8 cellular contexts compared by ENCODE assay signal in the genomic region with DNA sequence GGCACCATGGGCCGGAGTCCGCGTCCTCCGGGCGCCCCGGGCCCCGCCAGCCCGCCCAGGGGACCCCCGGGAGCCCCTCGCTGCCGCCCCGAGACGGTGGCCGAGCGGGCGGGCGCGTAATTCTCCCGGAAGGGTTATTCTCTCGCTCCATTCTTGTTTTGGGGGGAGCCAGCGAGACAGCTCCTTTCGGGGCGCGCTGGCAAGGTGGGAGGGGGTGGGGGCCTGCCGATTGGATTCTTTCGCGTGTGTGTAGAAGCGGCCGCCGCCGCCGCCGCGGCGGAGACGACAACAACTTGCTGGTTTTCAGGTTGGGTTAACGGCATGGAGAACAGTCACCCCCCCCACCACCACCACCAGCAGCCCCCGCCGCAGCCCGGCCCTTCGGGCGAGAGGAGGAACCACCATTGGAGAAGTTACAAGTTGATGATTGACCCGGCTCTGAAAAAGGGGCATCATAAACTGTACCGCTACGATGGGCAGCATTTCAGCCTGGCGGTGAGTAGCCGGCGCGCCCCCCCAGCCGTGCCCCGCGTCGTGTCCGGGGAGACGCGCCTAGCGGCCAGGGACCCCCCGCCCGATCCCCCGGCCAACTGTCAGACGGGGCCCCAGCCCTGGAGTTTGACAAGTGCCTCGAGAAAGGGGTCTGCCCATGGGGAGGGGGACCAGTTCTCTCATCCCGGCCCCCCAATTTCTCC. TPM values are rescaled to one million over a fixed set of nuclear protein-coding genes. Genes with fewer than 3 reads are reported as not detected.
DNase-seq lines count a peak whose midpoint lies in the region; TF ChIP-seq lines count a peak whose summit lies in the region.

No MANE protein-coding gene starts in this region.

- 0 out of 2 replicates have a peak overlapping the region, but pooled peaks have one; percentile 4 for H2AFZ ChIP-seq in GM23248

- H3K9ac ChIP-seq in GM23248 (peak overlapping the region; percentile 99), liver (ENCODE audit: low read depth in 1 of 2, low read length in 2 of 2) (peak overlapping the region; percentile 12 to 70)

- intact Hi-C loops in posterior vena cava (cut with DNase I), result no loop called here

- no peaks in the 10 kb centered on the region for H3K9me2 ChIP-seq in GM23248 (ENCODE audit: insufficient read depth)

- WGBS in GM23248 (ENCODE audit: low coverage in 1 of 2, low lambda C conversion rate in 2 of 2, missing lambda C conversion rate in 2 of 2), 2 experiments, result 1 to 3% methylated on average over 20 to 63 of the region's 63 CpGs
- WGBS in liver, result under 1% methylated on average over 63 of the region's 63 CpGs

- peak overlapping the region; percentile 99 for H3K27ac ChIP-seq in GM23248
- H3K27ac ChIP-seq in liver (ENCODE audit: low read depth in 1 of 2, low read length in 2 of 2), result peak overlapping the region; percentile 89 to 90

- POLR2A ChIA-PET in AG04449 (lab: Yijun Ruan, JAX), result interaction anchor here (0.6 to 3.0 kb wide), 4 partner anchors 10 to 273 kb away, joined by 3 to 17 read pairs (median 3); a partner anchor contains a TSS

- no peaks in the 10 kb centered on the region for H3K27me3 ChIP-seq in GM23248 (replicated peaks; ENCODE audit: insufficient read depth)
- no peaks in the 10 kb centered on the region for H3K27me3 ChIP-seq in liver (ENCODE audit: control insufficient read depth in 4 of 4, insufficient read depth in 4 of 4, low read length in 3 of 4)

- peaks cover 17% of the 10 kb centered on the region for H3F3A ChIP-seq in GM23248 (ENCODE audit: insufficient read depth)

- H3K36me3 ChIP-seq in GM23248 (ENCODE audit: low read depth), result no peaks in the 10 kb centered on the region
- H3K36me3 ChIP-seq in liver (ENCODE audit: control insufficient read depth in 4 of 4, insufficient read depth in 3 of 4, low read depth in 1 of 4, low read length in 3 of 4), result peaks cover 5 to 9% (median 7%) of the 10 kb centered on the region in 4 donors

- H3K9me3 ChIP-seq in GM23248 (ENCODE audit: low read depth), result no peaks in the 10 kb centered on the region
- no peaks in the 10 kb centered on the region for H3K9me3 ChIP-seq in liver (ENCODE audit: control insufficient read depth in 4 of 4, low read length in 3 of 4)

- DNase-seq in AG04449 (ENCODE audit: low read depth, low spot score) (no peak), GM23248 (peak; percentile 62), T-helper 2 cell (peak in 3 of 5 experiments; percentile 61 to 80 (median 61)), cardiac fibroblast (ENCODE audit: low read depth in 2 of 2) (peak; percentile 24 to 37), posterior vena cava (ENCODE audit: low spot score) (no peak), NCI-H128 (lab: John Stamatoyannopoulos, UW; ENCODE audit: unreplicated experiment) (no peak)
- DNase-seq in stimulated activated naive CD4-positive, alpha-beta T cell treated with Interleukin-2 at 50 U/mL for 16 hours (lab: John Stamatoyannopoulos, UW), result peak; percentile 59

- H3K4me3 ChIP-seq in AG04449 (ENCODE audit: low read depth, low read length), result peak overlapping the region; percentile 69
- H3K4me3 ChIP-seq in GM23248, result peak overlapping the region; percentile 80
- peak overlapping the region; percentile 68 to 69 for H3K4me3 ChIP-seq in cardiac fibroblast (replicated peaks in 1 of 2; ENCODE audit: low read depth in 2 of 2, low read length in 2 of 2)
- peak overlapping the region; percentile 41 to 93 (median 81) for H3K4me3 ChIP-seq in liver (ENCODE audit: low read depth in 1 of 3, low read length in 3 of 3)

- no peak for TF ChIP-seq RAD21 in liver (IDR thresholded peaks at IDR 0.05)

- H4K20me1 ChIP-seq in GM23248 (ENCODE audit: insufficient read depth), result no peaks in the 10 kb centered on the region

- peaks cover 22% of the 10 kb centered on the region for H3K4me1 ChIP-seq in GM23248 (ENCODE audit: insufficient read depth)
- H3K4me1 ChIP-seq in liver (ENCODE audit: control insufficient read depth in 4 of 4, insufficient read depth in 4 of 4, low read length in 3 of 4), result peaks cover 4 to 38% (median 28%) of the 10 kb centered on the region in 4 donors

- TF ChIP-seq CTCF in AG04449 (IDR thresholded peaks at IDR 0.05; ENCODE audit: insufficient read depth, low read length, missing control alignments), result no peak
- TF ChIP-seq CTCF in cardiac fibroblast (IDR thresholded peaks at IDR 0.05; ENCODE audit: low read depth, low read length), result no peak
- TF ChIP-seq CTCF in liver (IDR thresholded peaks at IDR 0.05; ENCODE audit: low read depth, low read length, missing input control), result no peak

- H3K4me2 ChIP-seq in GM23248 (ENCODE audit: unreplicated experiment), result peak overlapping the region; percentile 98

- in situ Hi-C loops in GM23248 (cut with MboI), result no loop called here

- CTCF ChIA-PET in AG04449 (lab: Yijun Ruan, JAX), result interaction anchor here (1.0 to 31.1 kb wide), 4 partner anchors 12 to 84 kb away, joined by 3 to 1100 read pairs (median 8); a partner anchor contains a TSS

- peaks cover 71% of the 10 kb centered on the region for H3K79me2 ChIP-seq in GM23248 (ENCODE audit: insufficient read depth)

TF ChIP-seq in liver, 16 proteins besides CTCF, POLR2A, EP300 and RAD21:
- TF ChIP-seq, protein P1, sequence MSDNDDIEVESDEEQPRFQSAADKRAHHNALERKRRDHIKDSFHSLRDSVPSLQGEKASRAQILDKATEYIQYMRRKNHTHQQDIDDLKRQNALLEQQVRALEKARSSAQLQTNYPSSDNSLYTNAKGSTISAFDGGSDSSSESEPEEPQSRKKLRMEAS (IDR thresholded peaks at IDR 0.05), result no peak
- no peak for TF ChIP-seq TAF1 (conservative IDR thresholded peaks at IDR 0.05)
- TF ChIP-seq JUND (IDR thresholded peaks at IDR 0.05), result no peak
- no peak for TF ChIP-seq EGR1 (IDR thresholded peaks at IDR 0.05; ENCODE audit: low read depth in 2 of 2)
- TF ChIP-seq YY1 (IDR thresholded peaks at IDR 0.05), result peak; percentile 60
- TF ChIP-seq FOXA1 (IDR thresholded peaks at IDR 0.05), result no peak
- peak; percentile 26 to 34 for TF ChIP-seq RXRA (IDR thresholded peaks at IDR 0.05)
- TF ChIP-seq SP1 (IDR thresholded peaks at IDR 0.05), result no peak
- TF ChIP-seq HNF4A (conservative IDR thresholded peaks at IDR 0.05), result no peak

RNA-seq across cellular contexts. Expression of a gene that starts 0.8 kb away (rescaled TPM):
- total RNA-seq in GM23248 (2014; rRNA removed; shearing (Covaris generic)), result 2.0 and 2.7 TPM in 2 replicates
- polyA plus RNA-seq in GM23248 (2016; fragmentation: Nextera tagmentation; extraction: Ambion mirVana) (1.7 and 2.0 TPM in 2 replicates), liver (1 to 10 TPM; 1.8 to 5.8 TPM)
- total RNA-seq in liver (1 to 10 TPM; 4.3 to 7.9 TPM), posterior vena cava (10 to 100 TPM; 20.2 to 20.9 TPM)

RNA-seq across cellular contexts. Expression of a gene that starts 11.1 kb away (rescaled TPM):
- total RNA-seq in GM23248 (2014; rRNA removed; shearing (Covaris generic)), result 6.7 and 8.2 TPM in 2 replicates
- polyA plus RNA-seq in GM23248 (2016; fragmentation: Nextera tagmentation; extraction: Ambion mirVana) (1.5 and 2.4 TPM in 2 replicates), liver (1 to 10 TPM in 1 of 2 donors, under 1 TPM in 1; 0.97 to 1.1 TPM)
- total RNA-seq in liver (1 to 10 TPM; 5.9 to 7.0 TPM), posterior vena cava (10 to 100 TPM in 1 of 2 donors, 1 to 10 TPM in 1; 5.3 to 10.4 TPM)

RNA-seq across cellular contexts. Expression of a gene that starts 54.1 kb away (rescaled TPM):
- not detected in 2 replicates for total RNA-seq in GM23248 (2014; rRNA removed; shearing (Covaris generic))
- polyA plus RNA-seq in GM23248 (2016; fragmentation: Nextera tagmentation; extraction: Ambion mirVana) (not detected in 2 replicates), liver (100 to 1,000 TPM; 397 to 812 TPM)
- total RNA-seq in liver (100 to 1,000 TPM in 1 of 2 donors, 10 to 100 TPM in 1; 31.3 to 620 TPM), posterior vena cava (10 to 100 TPM in 1 of 2 donors, 1 to 10 TPM in 1; 5.6 to 17.4 TPM)

Comparison
In these comparisons a context has a peak if more than half of its experiments do, and no peak if none do; other contexts are left out.
1. DNase-seq: peak in GM23248 (single experiment), T-helper 2 cell (3 of 5), cardiac fibroblast (2 of 2) and stimulated activated naive CD4-positive, alpha-beta T cell treated with Interleukin-2 at 50 U/mL for 16 hours (single experiment); none in AG04449 (single experiment), posterior vena cava (single experiment) and NCI-H128 (single experiment).
2. Peak in every context shown above with its lines, with median percentiles within 50 percentile points of each other: H3K4me3 ChIP-seq.